Comparison of ENCODE assay signal across 1 cellular context in the genomic region with DNA sequence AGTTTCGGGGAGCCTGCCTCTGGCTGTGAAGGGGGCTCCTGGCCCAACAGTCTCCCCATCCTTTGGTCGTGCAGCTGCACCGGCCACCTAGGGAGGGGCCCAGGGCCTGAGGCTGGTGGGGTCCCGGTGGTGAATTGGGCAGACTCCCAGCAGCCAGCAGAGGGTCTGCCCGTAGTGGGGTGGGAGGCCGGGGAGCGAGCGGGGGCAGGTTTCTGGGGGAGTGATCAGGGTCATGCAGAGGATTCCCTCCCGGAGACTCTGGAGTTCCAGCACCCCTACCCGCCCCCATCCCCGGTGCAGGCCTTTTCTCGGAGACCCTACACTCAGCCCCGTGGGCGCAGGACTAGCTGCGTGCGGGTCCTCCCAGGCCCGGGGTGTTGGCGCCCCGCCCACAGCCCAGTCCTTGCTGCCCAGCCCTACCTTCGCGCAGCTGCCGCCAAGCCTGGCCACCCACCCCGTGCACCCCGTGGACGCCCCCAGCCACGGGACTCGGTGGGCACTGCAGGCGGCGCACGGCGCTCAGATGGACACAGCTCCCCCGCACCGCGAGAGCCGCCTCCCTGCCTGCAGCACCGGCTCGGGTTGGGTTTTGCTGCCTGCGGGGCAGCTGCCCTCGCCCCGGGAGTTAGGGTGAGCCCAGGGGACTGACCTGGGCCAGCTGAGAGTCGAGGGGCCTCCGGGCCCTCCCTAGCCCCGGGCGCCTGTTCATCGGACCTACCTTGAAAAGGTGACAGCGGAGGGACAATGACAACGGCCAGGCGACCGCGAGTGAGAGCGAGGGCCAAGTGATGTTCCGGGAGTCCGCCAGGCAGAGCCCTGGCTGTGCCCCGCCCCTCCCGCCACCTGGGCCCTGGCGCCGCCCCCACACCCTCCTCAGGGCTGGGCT.
TF ChIP-seq lines count a peak whose summit lies in the region.

A gene with protein sequence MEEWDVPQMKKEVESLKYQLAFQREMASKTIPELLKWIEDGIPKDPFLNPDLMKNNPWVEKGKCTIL (minus strand): TSS at position 787 of the 886 bp plus-strand sequence. CDS start 1,657 bp downstream, outside the sequence.

TF ChIP-seq in GM23338, 12 proteins besides CTCF, POLR2A, EP300 and RAD21 (continued from another document):
- TF ChIP-seq, protein P1, sequence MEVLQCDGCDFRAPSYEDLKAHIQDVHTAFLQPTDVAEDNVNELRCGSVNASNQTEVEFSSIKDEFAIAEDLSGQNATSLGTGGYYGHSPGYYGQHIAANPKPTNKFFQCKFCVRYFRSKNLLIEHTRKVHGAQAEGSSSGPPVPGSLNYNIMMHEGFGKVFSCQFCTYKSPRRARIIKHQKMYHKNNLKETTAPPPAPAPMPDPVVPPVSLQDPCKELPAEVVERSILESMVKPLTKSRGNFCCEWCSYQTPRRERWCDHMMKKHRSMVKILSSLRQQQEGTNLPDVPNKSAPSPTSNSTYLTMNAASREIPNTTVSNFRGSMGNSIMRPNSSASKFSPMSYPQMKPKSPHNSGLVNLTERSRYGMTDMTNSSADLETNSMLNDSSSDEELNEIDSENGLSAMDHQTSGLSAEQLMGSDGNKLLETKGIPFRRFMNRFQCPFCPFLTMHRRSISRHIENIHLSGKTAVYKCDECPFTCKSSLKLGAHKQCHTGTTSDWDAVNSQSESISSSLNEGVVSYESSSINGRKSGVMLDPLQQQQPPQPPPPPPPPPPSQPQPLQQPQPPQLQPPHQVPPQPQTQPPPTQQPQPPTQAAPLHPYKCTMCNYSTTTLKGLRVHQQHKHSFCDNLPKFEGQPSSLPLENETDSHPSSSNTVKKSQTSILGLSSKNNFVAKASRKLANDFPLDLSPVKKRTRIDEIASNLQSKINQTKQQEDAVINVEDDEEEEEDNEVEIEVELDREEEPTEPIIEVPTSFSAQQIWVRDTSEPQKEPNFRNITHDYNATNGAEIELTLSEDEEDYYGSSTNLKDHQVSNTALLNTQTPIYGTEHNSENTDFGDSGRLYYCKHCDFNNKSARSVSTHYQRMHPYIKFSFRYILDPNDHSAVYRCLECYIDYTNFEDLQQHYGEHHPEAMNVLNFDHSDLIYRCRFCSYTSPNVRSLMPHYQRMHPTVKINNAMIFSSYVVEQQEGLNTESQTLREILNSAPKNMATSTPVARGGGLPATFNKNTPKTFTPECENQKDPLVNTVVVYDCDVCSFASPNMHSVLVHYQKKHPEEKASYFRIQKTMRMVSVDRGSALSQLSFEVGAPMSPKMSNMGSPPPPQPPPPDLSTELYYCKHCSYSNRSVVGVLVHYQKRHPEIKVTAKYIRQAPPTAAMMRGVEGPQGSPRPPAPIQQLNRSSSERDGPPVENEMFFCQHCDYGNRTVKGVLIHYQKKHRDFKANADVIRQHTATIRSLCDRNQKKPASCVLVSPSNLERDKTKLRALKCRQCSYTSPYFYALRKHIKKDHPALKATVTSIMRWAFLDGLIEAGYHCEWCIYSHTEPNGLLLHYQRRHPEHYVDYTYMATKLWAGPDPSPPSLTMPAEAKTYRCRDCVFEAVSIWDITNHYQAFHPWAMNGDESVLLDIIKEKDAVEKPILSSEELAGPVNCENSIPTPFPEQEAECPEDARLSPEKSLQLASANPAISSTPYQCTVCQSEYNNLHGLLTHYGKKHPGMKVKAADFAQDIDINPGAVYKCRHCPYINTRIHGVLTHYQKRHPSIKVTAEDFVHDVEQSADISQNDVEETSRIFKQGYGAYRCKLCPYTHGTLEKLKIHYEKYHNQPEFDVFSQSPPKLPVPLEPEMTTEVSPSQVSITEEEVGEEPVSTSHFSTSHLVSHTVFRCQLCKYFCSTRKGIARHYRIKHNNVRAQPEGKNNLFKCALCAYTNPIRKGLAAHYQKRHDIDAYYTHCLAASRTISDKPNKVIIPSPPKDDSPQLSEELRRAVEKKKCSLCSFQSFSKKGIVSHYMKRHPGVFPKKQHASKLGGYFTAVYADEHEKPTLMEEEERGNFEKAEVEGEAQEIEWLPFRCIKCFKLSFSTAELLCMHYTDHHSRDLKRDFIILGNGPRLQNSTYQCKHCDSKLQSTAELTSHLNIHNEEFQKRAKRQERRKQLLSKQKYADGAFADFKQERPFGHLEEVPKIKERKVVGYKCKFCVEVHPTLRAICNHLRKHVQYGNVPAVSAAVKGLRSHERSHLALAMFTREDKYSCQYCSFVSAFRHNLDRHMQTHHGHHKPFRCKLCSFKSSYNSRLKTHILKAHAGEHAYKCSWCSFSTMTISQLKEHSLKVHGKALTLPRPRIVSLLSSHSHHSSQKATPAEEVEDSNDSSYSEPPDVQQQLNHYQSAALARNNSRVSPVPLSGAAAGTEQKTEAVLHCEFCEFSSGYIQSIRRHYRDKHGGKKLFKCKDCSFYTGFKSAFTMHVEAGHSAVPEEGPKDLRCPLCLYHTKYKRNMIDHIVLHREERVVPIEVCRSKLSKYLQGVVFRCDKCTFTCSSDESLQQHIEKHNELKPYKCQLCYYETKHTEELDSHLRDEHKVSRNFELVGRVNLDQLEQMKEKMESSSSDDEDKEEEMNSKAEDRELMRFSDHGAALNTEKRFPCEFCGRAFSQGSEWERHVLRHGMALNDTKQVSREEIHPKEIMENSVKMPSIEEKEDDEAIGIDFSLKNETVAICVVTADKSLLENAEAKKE (CRISPR knock-in tag; IDR thresholded peaks at IDR 0.05), result no peak
- TF ChIP-seq JUNB (IDR thresholded peaks at IDR 0.05; ENCODE audit: unreplicated experiment) (no peak), STAT1 (IDR thresholded peaks at IDR 0.05; ENCODE audit: unreplicated experiment) (no peak)
- TF ChIP-seq, protein P2, sequence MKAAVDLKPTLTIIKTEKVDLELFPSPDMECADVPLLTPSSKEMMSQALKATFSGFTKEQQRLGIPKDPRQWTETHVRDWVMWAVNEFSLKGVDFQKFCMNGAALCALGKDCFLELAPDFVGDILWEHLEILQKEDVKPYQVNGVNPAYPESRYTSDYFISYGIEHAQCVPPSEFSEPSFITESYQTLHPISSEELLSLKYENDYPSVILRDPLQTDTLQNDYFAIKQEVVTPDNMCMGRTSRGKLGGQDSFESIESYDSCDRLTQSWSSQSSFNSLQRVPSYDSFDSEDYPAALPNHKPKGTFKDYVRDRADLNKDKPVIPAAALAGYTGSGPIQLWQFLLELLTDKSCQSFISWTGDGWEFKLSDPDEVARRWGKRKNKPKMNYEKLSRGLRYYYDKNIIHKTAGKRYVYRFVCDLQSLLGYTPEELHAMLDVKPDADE (IDR thresholded peaks at IDR 0.05), result no peak
TF ChIP-seq in GM23338: peak in this region for 0.
